ENCODE assay signal across 15 cellular contexts in the genomic region with DNA sequence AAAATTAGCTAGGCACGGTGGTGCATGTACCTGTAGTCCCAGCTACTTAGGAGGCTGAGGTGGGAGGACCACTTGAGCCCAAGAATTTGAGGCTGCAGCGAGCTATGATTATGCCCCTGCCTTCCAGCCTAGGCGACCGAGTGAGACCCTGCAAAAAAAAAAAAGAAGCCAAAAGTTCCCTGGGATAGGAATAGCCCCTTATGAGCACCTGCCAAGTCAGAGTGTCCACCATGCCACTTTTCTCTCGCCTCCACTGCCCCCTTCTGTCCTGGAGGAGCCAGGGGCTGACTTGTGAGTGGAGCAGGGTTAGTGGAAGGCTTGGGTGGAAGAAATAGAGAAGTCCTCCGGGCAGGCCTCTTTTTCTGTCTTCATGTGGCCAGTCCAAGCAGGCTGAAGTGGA. TPM values are rescaled to one million over a fixed set of nuclear protein-coding genes. Genes with fewer than 3 reads are reported as not detected.
DNase-seq lines count a peak whose midpoint lies in the region; ATAC-seq and TF ChIP-seq lines count a peak whose summit lies in the region.
"Had no signal": no experiment of that assay in that cellular context is flagged by ENCODE, and none has a peak within 500 bp of the region (broad histone marks: within the 10 kb centered on the region; RNA-seq: fewer than 3 reads in every experiment).

No MANE protein-coding gene starts in this region.

- H4K91ac ChIP-seq in trophoblast cell (ENCODE audit: low read depth, low read length), result no peak overlapping the region

- H2AFZ ChIP-seq in MM.1S (ENCODE audit: low read length) (no peak overlapping the region), trophoblast cell (ENCODE audit: insufficient read depth, low read length, poor library complexity) (no peak overlapping the region)

- H2BK120ac ChIP-seq in trophoblast cell (ENCODE audit: insufficient read depth, low read length, poor library complexity), result no peak overlapping the region

- no peaks in the 10 kb centered on the region for H3F3A ChIP-seq in MM.1S (ENCODE audit: insufficient read depth, low read length)

- H3K4me1 ChIP-seq in MM.1S (ENCODE audit: low read length), result no peaks in the 10 kb centered on the region
- H3K4me1 ChIP-seq in trophoblast cell (ENCODE audit: control insufficient read depth in 1 of 2, insufficient read depth in 2 of 2, low read length in 2 of 2), result no peaks in the 10 kb centered on the region
- no peaks in the 10 kb centered on the region for H3K4me1 ChIP-seq in esophagus muscularis mucosa

- H3K4me2 ChIP-seq in MM.1S (ENCODE audit: low read depth, low read length) (no peak overlapping the region), trophoblast cell (ENCODE audit: low read length) (no peak overlapping the region)

- H2BK5ac ChIP-seq in trophoblast cell (ENCODE audit: low read depth, low read length, poor library complexity), result no peak overlapping the region

- peak; percentile 57 for ATAC-seq in stimulated activated naive CD8-positive, alpha-beta T cell treated with anti-CD3 and anti-CD28 coated beads, Interleukin-15, Interleukin-2, amounts not matched to agents 100 U/mL and 50 U/mL, for 24 hours
- ATAC-seq: activated CD8-positive, alpha-beta memory T cell treated with anti-CD3 and anti-CD28 coated beads, Interleukin-2, amount 10 ng/mL, durations not matched to agents 7 days and 5 days had no signal

- no peaks in the 10 kb centered on the region for H4K20me1 ChIP-seq in MM.1S (ENCODE audit: insufficient read depth, low read length)

- intact Hi-C loops in esophagus muscularis mucosa (cut with DNase I), result no loop called here

- H3K4me3 ChIP-seq in MM.1S (ENCODE audit: low read length), result no peak overlapping the region
- H3K4me3 ChIP-seq in WERI-Rb-1 (ENCODE audit: low read depth, low read length), result no peak overlapping the region
- no peak overlapping the region for H3K4me3 ChIP-seq in trophoblast cell (ENCODE audit: low read depth, low read length)
- H3K4me3 ChIP-seq in esophagus muscularis mucosa, result no peak overlapping the region
- H3K4me3 ChIP-seq: esophagus squamous epithelium had no signal

- H3K14ac ChIP-seq in trophoblast cell (ENCODE audit: low read length), result no peak overlapping the region

- H3K36me3 Mint-ChIP-seq in activated naive CD4-positive, alpha-beta T cell treated with anti-CD3 and anti-CD28 coated beads, Interleukin-2, amount 10 ng/mL, durations not matched to agents 7 days and 5 days, result no peaks in the 10 kb centered on the region
- H3K36me3 Mint-ChIP-seq: brain had no signal

- H3K9me2 ChIP-seq in MM.1S (replicated peaks; ENCODE audit: insufficient read depth, low read length), result no peaks in the 10 kb centered on the region

- H3K4me1 Mint-ChIP-seq in activated naive CD4-positive, alpha-beta T cell treated with anti-CD3 and anti-CD28 coated beads, Interleukin-2, amount 10 ng/mL, durations not matched to agents 7 days and 5 days, result no peaks in the 10 kb centered on the region
- H3K4me1 Mint-ChIP-seq: activated CD8-positive, alpha-beta memory T cell treated with anti-CD3 and anti-CD28 coated beads, Interleukin-2, amount 10 ng/mL, durations not matched to agents 7 days and 5 days; brain; stimulated activated naive B cell treated with anti-CD40 and anti-IgM and Interleukin-4, amounts not matched to agents 10 μg/mL and 1 μg/mL and 100 μg/mL, for 72 hours had no signal

- no peaks in the 10 kb centered on the region for H3K27me3 ChIP-seq in MM.1S (replicated peaks; ENCODE audit: insufficient read depth, low read length)
- no peaks in the 10 kb centered on the region for H3K27me3 ChIP-seq in WERI-Rb-1 (ENCODE audit: insufficient read depth, low read depth, severe bottlenecking)
- H3K27me3 ChIP-seq in trophoblast cell (ENCODE audit: insufficient read depth, low read length), result no peaks in the 10 kb centered on the region
- H3K27me3 ChIP-seq in esophagus muscularis mucosa, result no peaks in the 10 kb centered on the region
- H3K27me3 ChIP-seq: esophagus squamous epithelium had no signal

- H3K79me1 ChIP-seq in trophoblast cell (ENCODE audit: low read length), result no peaks in the 10 kb centered on the region

- TF ChIP-seq EP300 in esophagus muscularis mucosa (IDR thresholded peaks at IDR 0.05), result no peak

- H3K18ac ChIP-seq in trophoblast cell (ENCODE audit: low read length), result no peak overlapping the region

- H3K27ac Mint-ChIP-seq in activated naive CD4-positive, alpha-beta T cell treated with anti-CD3 and anti-CD28 coated beads, Interleukin-2, amount 10 ng/mL, durations not matched to agents 7 days and 5 days, result no peak overlapping the region
- H3K27ac Mint-ChIP-seq: activated CD8-positive, alpha-beta memory T cell treated with anti-CD3 and anti-CD28 coated beads, Interleukin-2, amount 10 ng/mL, durations not matched to agents 7 days and 5 days; brain; stimulated activated naive B cell treated with anti-CD40 and anti-IgM and Interleukin-4, amounts not matched to agents 10 μg/mL and 1 μg/mL and 100 μg/mL, for 72 hours had no signal

- peaks cover 6% of the 10 kb centered on the region for H3K27me3 Mint-ChIP-seq in activated naive CD4-positive, alpha-beta T cell treated with anti-CD3 and anti-CD28 coated beads, Interleukin-2, amount 10 ng/mL, durations not matched to agents 7 days and 5 days

- no peaks in the 10 kb centered on the region for H3K36me3 ChIP-seq in MM.1S (replicated peaks; ENCODE audit: insufficient read depth, low read length)
- no peaks in the 10 kb centered on the region for H3K36me3 ChIP-seq in WERI-Rb-1
- H3K36me3 ChIP-seq in trophoblast cell (ENCODE audit: control insufficient read depth in 1 of 2, insufficient read depth in 2 of 2, low read length in 2 of 2), result no peaks in the 10 kb centered on the region
- H3K36me3 ChIP-seq in esophagus muscularis mucosa, result no peaks in the 10 kb centered on the region
- H3K36me3 ChIP-seq: esophagus squamous epithelium had no signal

- TF ChIP-seq CTCF in MM.1S (IDR thresholded peaks at IDR 0.05; ENCODE audit: low read length) (peak; percentile 38), WERI-Rb-1 (IDR thresholded peaks at IDR 0.05; ENCODE audit: low read depth, low read length) (peak; percentile 45), esophagus muscularis mucosa (IDR thresholded peaks at IDR 0.05) (no peak)

- no peak overlapping the region for H2AK5ac ChIP-seq in trophoblast cell (ENCODE audit: low read length)

- H4K12ac ChIP-seq in trophoblast cell (ENCODE audit: low read depth, low read length), result no peak overlapping the region

- H3K4ac ChIP-seq in trophoblast cell (ENCODE audit: low read depth, low read length), result no peak overlapping the region

- H3K27ac ChIP-seq in MM.1S (ENCODE audit: low read length) (no peak overlapping the region), WERI-Rb-1 (no peak overlapping the region), trophoblast cell (ENCODE audit: low read depth, low read length) (no peak overlapping the region), esophagus muscularis mucosa (replicated peaks in 1 of 4) (no peak overlapping the region)
- H3K27ac ChIP-seq: esophagus squamous epithelium had no signal

- no peak overlapping the region for H3K4me3 Mint-ChIP-seq in activated naive CD4-positive, alpha-beta T cell treated with anti-CD3 and anti-CD28 coated beads, Interleukin-2, amount 10 ng/mL, durations not matched to agents 7 days and 5 days
- H3K4me3 Mint-ChIP-seq: activated CD8-positive, alpha-beta memory T cell treated with anti-CD3 and anti-CD28 coated beads, Interleukin-2, amount 10 ng/mL, durations not matched to agents 7 days and 5 days; brain; stimulated activated naive B cell treated with anti-CD40 and anti-IgM and Interleukin-4, amounts not matched to agents 10 μg/mL and 1 μg/mL and 100 μg/mL, for 72 hours had no signal

- H3K9ac ChIP-seq in MM.1S (ENCODE audit: low read length) (no peak overlapping the region), trophoblast cell (ENCODE audit: low read length) (no peak overlapping the region)

- H2BK12ac ChIP-seq in trophoblast cell (ENCODE audit: low read length), result no peak overlapping the region

- H3K79me2 ChIP-seq in MM.1S (ENCODE audit: low read length), result no peaks in the 10 kb centered on the region
- no peaks in the 10 kb centered on the region for H3K79me2 ChIP-seq in trophoblast cell (ENCODE audit: control insufficient read depth, insufficient read depth, low read length, poor library complexity)

- TF ChIP-seq POLR2A in esophagus muscularis mucosa (IDR thresholded peaks at IDR 0.05; ENCODE audit: low read depth), result no peak

- no CpG with 5 or more reads among the region's 6 CpGs for WGBS in trophoblast cell (ENCODE audit: extremely low coverage, insufficient coverage, insufficient read length)
- WGBS in esophagus muscularis mucosa, result 94% methylated on average over 6 of the region's 6 CpGs

- peak; percentile 26 for DNase-seq in activated naive CD4-positive, alpha-beta T cell treated with anti-CD3 and anti-CD28 coated beads, Interleukin-2, amount 10 ng/mL, durations not matched to agents 7 days and 5 days
- DNase-seq in activated naive CD4-positive, alpha-beta T cell treated with Interleukin-2 at 50 U/mL for 16 hours, result no peak
- DNase-seq in MM.1S (peak; percentile 14), WERI-Rb-1 (no peak), trophoblast cell (no peak), esophagus muscularis mucosa (ENCODE audit: extremely low spot score) (no peak)
- peak; percentile 34 for DNase-seq in stimulated activated naive CD8-positive, alpha-beta T cell treated with anti-CD3 and anti-CD28 coated beads, Interleukin-15, Interleukin-2, amounts not matched to agents 100 U/mL and 50 U/mL, for 24 hours
- DNase-seq in activated CD8-positive, alpha-beta memory T cell treated with anti-CD3 and anti-CD28 coated beads, Interleukin-2, amount 50 U/mL, for 4 hours, result no peak
- DNase-seq: activated CD8-positive, alpha-beta memory T cell treated with anti-CD3 and anti-CD28 coated beads, Interleukin-2, amount 10 ng/mL, durations not matched to agents 7 days and 5 days; C1 segment of cervical spinal cord; esophagus squamous epithelium; NCI-H2171 treated with DMSO at 0.1 percent for 48 hours; stimulated activated naive B cell treated with anti-CD40 and anti-IgM and Interleukin-4, amounts not matched to agents 10 μg/mL and 1 μg/mL and 100 μg/mL, for 72 hours; T-helper 1 cell had no signal

- H4K8ac ChIP-seq in trophoblast cell (ENCODE audit: low read depth, low read length), result no peak overlapping the region

- CTCF ChIA-PET in activated naive CD4-positive, alpha-beta T cell treated with anti-CD3 and anti-CD28 coated beads, Interleukin-2, amount 10 ng/mL, durations not matched to agents 7 days and 5 days (lab: Charles Lee), result interaction anchor here (0.6 to 2.2 kb wide), 4 partner anchors 73 to 87 kb away, joined by 3 to 8 read pairs (median 4); no protein-coding TSS in a partner anchor

- no peaks in the 10 kb centered on the region for H3K9me3 ChIP-seq in MM.1S (replicated peaks; ENCODE audit: insufficient read depth, low read length)
- H3K9me3 ChIP-seq in WERI-Rb-1 (ENCODE audit: severe bottlenecking), result peaks cover 10% of the 10 kb centered on the region
- no peaks in the 10 kb centered on the region for H3K9me3 ChIP-seq in trophoblast cell (ENCODE audit: insufficient read depth, low read depth, low read length)
- H3K9me3 ChIP-seq in esophagus muscularis mucosa, result peaks cover 5 to 14% (median 10%) of the 10 kb centered on the region in 4 donors

- peaks cover 7% of the 10 kb centered on the region for H3K9me3 Mint-ChIP-seq in activated naive CD4-positive, alpha-beta T cell treated with anti-CD3 and anti-CD28 coated beads, Interleukin-2, amount 10 ng/mL, durations not matched to agents 7 days and 5 days

- H3K23ac ChIP-seq in trophoblast cell (ENCODE audit: low read length), result no peak overlapping the region

RNA-seq across cellular contexts. Expression of a gene that starts 12.1 kb away (rescaled TPM):
- polyA plus RNA-seq in trophoblast cell (2013), result 54.1 and 54.7 TPM in 2 replicates
- 10 to 100 TPM; 25.7 to 35.0 (median 30.2) TPM for total RNA-seq in esophagus muscularis mucosa

RNA-seq across cellular contexts. Expression of a gene that starts 18.9 kb away (rescaled TPM):
- polyA plus RNA-seq in trophoblast cell (2013), result 90.8 and 93.2 TPM in 2 replicates
- 100 to 1,000 TPM; 103 to 118 (median 115) TPM for total RNA-seq in esophagus muscularis mucosa

Comparison
In these comparisons a context has a peak if more than half of its experiments do, and no peak if none do; other contexts are left out.
1. DNase-seq: peak in activated naive CD4-positive, alpha-beta T cell treated with anti-CD3 and anti-CD28 coated beads, Interleukin-2, amount 10 ng/mL, durations not matched to agents 7 days and 5 days (single experiment), MM.1S (single experiment) and stimulated activated naive CD8-positive, alpha-beta T cell treated with anti-CD3 and anti-CD28 coated beads, Interleukin-15, Interleukin-2, amounts not matched to agents 100 U/mL and 50 U/mL, for 24 hours (single experiment); none in activated naive CD4-positive, alpha-beta T cell treated with Interleukin-2 at 50 U/mL for 16 hours (single experiment), WERI-Rb-1 (single experiment), trophoblast cell (0 of 2), esophagus muscularis mucosa (single experiment) and activated CD8-positive, alpha-beta memory T cell treated with anti-CD3 and anti-CD28 coated beads, Interleukin-2, amount 50 U/mL, for 4 hours (single experiment).
2. CTCF ChIP-seq: peak in MM.1S (single experiment) and WERI-Rb-1 (single experiment); none in esophagus muscularis mucosa (0 of 3).